ENCODE assay signal across 10 cellular contexts in the genomic region with DNA sequence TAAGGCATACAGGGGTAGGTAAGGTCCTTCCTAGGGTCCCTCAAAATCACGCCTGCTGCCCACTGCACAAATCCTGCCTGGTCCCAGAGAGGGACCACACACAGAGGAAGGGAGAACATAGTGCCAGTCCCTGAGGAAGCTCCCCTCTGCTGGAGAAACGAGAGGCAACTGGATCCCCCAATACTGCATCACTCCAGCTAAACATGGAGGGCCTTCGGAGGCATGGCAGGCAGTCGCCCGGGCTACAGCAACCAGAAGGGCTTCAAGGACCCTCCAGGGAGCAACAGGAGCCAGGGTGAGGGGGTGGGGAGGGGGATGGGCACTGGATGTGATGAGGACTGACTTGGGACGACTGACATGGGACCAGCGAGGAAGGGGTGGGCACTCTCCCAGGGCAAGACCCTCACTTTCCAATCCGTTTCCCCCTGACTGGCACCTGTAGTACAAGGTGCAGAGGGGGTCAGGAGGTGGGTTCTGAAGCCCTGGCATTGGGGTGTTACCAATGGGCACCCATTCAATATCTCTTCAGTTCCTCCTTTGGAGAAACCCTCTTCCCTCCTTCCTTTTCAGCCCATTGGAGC. TPM values are rescaled to one million over a fixed set of nuclear protein-coding genes. Genes with fewer than 3 reads are reported as not detected.
DNase-seq lines count a peak whose midpoint lies in the region; ATAC-seq and TF ChIP-seq lines count a peak whose summit lies in the region.
"Had no signal": no experiment of that assay in that cellular context is flagged by ENCODE, and none has a peak within 500 bp of the region (broad histone marks: within the 10 kb centered on the region; RNA-seq: fewer than 3 reads in every experiment).

No MANE protein-coding gene starts in this region.

- H3K4me2 ChIP-seq in PC-3 (ENCODE audit: low read length) = no peak overlapping the region

- H3K36me3 ChIP-seq in PC-3 (ENCODE audit: low read depth, low read length) (no peaks in the 10 kb centered on the region), testis (ENCODE audit: low read depth, missing control alignments) (no peaks in the 10 kb centered on the region)
- no peaks in the 10 kb centered on the region for H3K36me3 ChIP-seq in effector memory CD4-positive, alpha-beta T cell (ENCODE audit: control insufficient read depth, insufficient read depth, low read length)
- H3K36me3 ChIP-seq: right lobe of liver had no signal

- H3K9ac ChIP-seq in PC-3 (ENCODE audit: low read length) = peak overlapping the region; percentile 26; the same call in 1 of the 2 replicates

- H2AFZ ChIP-seq in PC-3 (ENCODE audit: low read length) = no peak overlapping the region

- DNase-seq in T-helper 2 cell treated with Interferon-gamma antibody and Interleukin-4, amounts not matched to agents 5 μg/mL and 100 μg/mL, for 36 hours (ENCODE audit: low spot score) = no peak
- DNase-seq in T-helper 2 cell (no peak), PC-3 (no peak), NCI-H2029 treated with DMSO at 0.1 percent for 48 hours (lab: John Stamatoyannopoulos, UW) (no peak), testis (no peak), LoVo (ENCODE audit: low spot score) (no peak)
- DNase-seq in effector memory CD4-positive, alpha-beta T cell = no peak
- DNase-seq in stimulated activated CD8-positive, alpha-beta memory T cell treated with anti-CD3 and anti-CD28 coated beads, Interleukin-4, amount 100 ng/mL, for 48 hours = peak; percentile 55
- DNase-seq: NCI-H1930, right lobe of liver had no signal

- no peaks in the 10 kb centered on the region for H3K9me2 ChIP-seq in PC-3 (replicated peaks; ENCODE audit: low read length)

- no peaks in the 10 kb centered on the region for H3K9me3 Mint-ChIP-seq in T-helper 2 cell treated with Interferon-gamma antibody and Interleukin-4, amounts not matched to agents 5 μg/mL and 100 μg/mL, for 36 hours

- TF ChIP-seq CTCF in PC-3 (conservative IDR thresholded peaks at IDR 0.05; ENCODE audit: low read depth, low read length) (no peak), testis (IDR thresholded peaks at IDR 0.05) (no peak)

- no peaks in the 10 kb centered on the region for H3K79me2 ChIP-seq in PC-3 (ENCODE audit: low read length)

- peak overlapping the region; percentile 53 for H3K4me3 Mint-ChIP-seq in T-helper 2 cell treated with Interferon-gamma antibody and Interleukin-4, amounts not matched to agents 5 μg/mL and 100 μg/mL, for 36 hours

- TF ChIP-seq POLR2A in testis (IDR thresholded peaks at IDR 0.05) = no peak

- H3K27me3 ChIP-seq in PC-3 (ENCODE audit: low read length) (no peaks in the 10 kb centered on the region), testis (no peaks in the 10 kb centered on the region)
- H3K27me3 ChIP-seq in effector memory CD4-positive, alpha-beta T cell (replicated peaks; ENCODE audit: control insufficient read depth, insufficient read depth, low read length, poor library complexity, severe bottlenecking) = no peaks in the 10 kb centered on the region

- intact Hi-C loops in PC-3 (cut with micrococcal nuclease) = no loop called here
- intact Hi-C loops in testis (cut with DNase I; ENCODE audit: low total_unique reads) = no loop called here

- ATAC-seq in PC-3 = no peak
- ATAC-seq: right lobe of liver had no signal

- H3K36me3 Mint-ChIP-seq in T-helper 2 cell treated with Interferon-gamma antibody and Interleukin-4, amounts not matched to agents 5 μg/mL and 100 μg/mL, for 36 hours (ENCODE audit: low read depth) = peaks cover 6% of the 10 kb centered on the region

- H4K20me1 ChIP-seq in PC-3 (ENCODE audit: low read length) = no peaks in the 10 kb centered on the region

- no peaks in the 10 kb centered on the region for H3K9me3 ChIP-seq in PC-3 (ENCODE audit: low read length)
- no peaks in the 10 kb centered on the region for H3K9me3 ChIP-seq in effector memory CD4-positive, alpha-beta T cell (ENCODE audit: control insufficient read depth, low read length)
- H3K9me3 ChIP-seq in testis = no peaks in the 10 kb centered on the region
- H3K9me3 ChIP-seq: right lobe of liver had no signal

- H3K4me1 ChIP-seq in PC-3 (ENCODE audit: insufficient read depth, low read length) (peaks cover 41% of the 10 kb centered on the region), testis (peaks cover 16% of the 10 kb centered on the region)
- H3K4me1 ChIP-seq in effector memory CD4-positive, alpha-beta T cell (ENCODE audit: control insufficient read depth, insufficient read depth, low read length, poor library complexity, severe bottlenecking) = peaks cover 64% of the 10 kb centered on the region

- H3K4me3 ChIP-seq in PC-3 (ENCODE audit: low read length) (no peak overlapping the region), testis (no peak overlapping the region)
- no peak overlapping the region for H3K4me3 ChIP-seq in effector memory CD4-positive, alpha-beta T cell (ENCODE audit: insufficient read depth, low read depth, low read length, poor library complexity, severe bottlenecking)
- H3K4me3 ChIP-seq: right lobe of liver had no signal

- BruUV-seq in PC-3 (replicated peaks; lab: Mats Ljungman, UMichigan) = no TSS peak

- peak overlapping the region; percentile 97 for H3K27ac ChIP-seq in PC-3 (ENCODE audit: low read length)
- H3K27ac ChIP-seq in effector memory CD4-positive, alpha-beta T cell (ENCODE audit: insufficient read depth, low read length, poor library complexity, severe bottlenecking) = peak overlapping the region; percentile 95
- no peak overlapping the region for H3K27ac ChIP-seq in testis
- H3K27ac ChIP-seq: right lobe of liver had no signal

- CTCF ChIA-PET in PC-3 (lab: Charles Lee) = no interaction called here

- 80 to 83% methylated on average over 8 of the region's 8 CpGs for WGBS in testis, 2 donors

- H3K4me1 Mint-ChIP-seq in T-helper 2 cell treated with Interferon-gamma antibody and Interleukin-4, amounts not matched to agents 5 μg/mL and 100 μg/mL, for 36 hours (ENCODE audit: low read depth) = peaks cover 67% of the 10 kb centered on the region

- H3K27ac Mint-ChIP-seq in T-helper 2 cell treated with Interferon-gamma antibody and Interleukin-4, amounts not matched to agents 5 μg/mL and 100 μg/mL, for 36 hours = peak overlapping the region; percentile 87

- no peaks in the 10 kb centered on the region for H3F3A ChIP-seq in PC-3 (ENCODE audit: low read length, unreplicated experiment)

- POLR2A ChIA-PET in PC-3 (lab: Charles Lee; ENCODE audit: unreplicated experiment) = no interaction called here

- no peaks in the 10 kb centered on the region for H3K27me3 Mint-ChIP-seq in T-helper 2 cell treated with Interferon-gamma antibody and Interleukin-4, amounts not matched to agents 5 μg/mL and 100 μg/mL, for 36 hours (ENCODE audit: low read depth)

RNA-seq across cellular contexts. Expression of a gene that starts 21.7 kb away (rescaled TPM):
- total RNA-seq in PC-3 (2014; rRNA removed) (68.9 and 94.2 TPM in 2 replicates), testis (10 to 100 TPM; 69.6 to 94.3 TPM)
- polyA plus RNA-seq in testis (ENCODE audit: insufficient read depth, low read depth, low replicate concordance) = 46.6 TPM

RNA-seq across cellular contexts. Expression of a gene that starts 59.3 kb away (rescaled TPM):
- 25.7 and 30.9 TPM in 2 replicates for total RNA-seq in PC-3 (2014; rRNA removed)
- total RNA-seq in testis = 10 to 100 TPM; 50.3 to 57.6 TPM
- 52.4 TPM for polyA plus RNA-seq in testis (ENCODE audit: insufficient read depth, low read depth, low replicate concordance)

Comparison
In these comparisons a context has a peak if more than half of its experiments do, and no peak if none do; other contexts are left out.
1. H3K27ac ChIP-seq: peak in PC-3 (single experiment) and effector memory CD4-positive, alpha-beta T cell (single experiment); none in testis (0 of 2).